ENCODE assay signal across 1 cellular context in the genomic region with DNA sequence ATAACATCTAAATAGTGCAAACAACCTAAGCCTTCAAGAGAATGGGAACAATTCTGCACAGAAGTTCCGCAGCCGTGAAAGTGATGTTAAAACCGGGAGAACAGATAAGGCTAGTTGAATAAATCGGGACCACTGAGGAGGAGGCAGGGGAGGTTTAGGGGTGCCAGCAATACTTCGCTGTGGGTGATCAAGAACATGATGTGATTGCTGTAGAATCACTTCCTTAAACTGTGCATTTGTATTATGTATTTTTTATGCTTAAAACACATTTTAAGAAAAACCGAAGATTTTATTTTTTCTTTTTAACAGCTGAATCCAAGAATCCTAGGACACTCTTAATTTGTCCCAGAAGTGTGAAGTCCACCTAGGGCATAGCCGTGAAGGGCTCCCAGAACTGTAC.
TF ChIP-seq lines count a peak whose summit lies in the region.

No MANE protein-coding gene starts in this region.

TF ChIP-seq in HepG2, 621 proteins besides CTCF, POLR2A, EP300 and RAD21 (continued from another document):
- TF ChIP-seq, protein P1, sequence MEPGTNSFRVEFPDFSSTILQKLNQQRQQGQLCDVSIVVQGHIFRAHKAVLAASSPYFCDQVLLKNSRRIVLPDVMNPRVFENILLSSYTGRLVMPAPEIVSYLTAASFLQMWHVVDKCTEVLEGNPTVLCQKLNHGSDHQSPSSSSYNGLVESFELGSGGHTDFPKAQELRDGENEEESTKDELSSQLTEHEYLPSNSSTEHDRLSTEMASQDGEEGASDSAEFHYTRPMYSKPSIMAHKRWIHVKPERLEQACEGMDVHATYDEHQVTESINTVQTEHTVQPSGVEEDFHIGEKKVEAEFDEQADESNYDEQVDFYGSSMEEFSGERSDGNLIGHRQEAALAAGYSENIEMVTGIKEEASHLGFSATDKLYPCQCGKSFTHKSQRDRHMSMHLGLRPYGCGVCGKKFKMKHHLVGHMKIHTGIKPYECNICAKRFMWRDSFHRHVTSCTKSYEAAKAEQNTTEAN (CRISPR knock-in tag; conservative IDR thresholded peaks at IDR 0.05), result no peak
- TF ChIP-seq NR2C2 (CRISPR knock-in tag; IDR thresholded peaks at IDR 0.05; ENCODE audit: borderline replicate concordance), result no peak
- TF ChIP-seq, protein P2, sequence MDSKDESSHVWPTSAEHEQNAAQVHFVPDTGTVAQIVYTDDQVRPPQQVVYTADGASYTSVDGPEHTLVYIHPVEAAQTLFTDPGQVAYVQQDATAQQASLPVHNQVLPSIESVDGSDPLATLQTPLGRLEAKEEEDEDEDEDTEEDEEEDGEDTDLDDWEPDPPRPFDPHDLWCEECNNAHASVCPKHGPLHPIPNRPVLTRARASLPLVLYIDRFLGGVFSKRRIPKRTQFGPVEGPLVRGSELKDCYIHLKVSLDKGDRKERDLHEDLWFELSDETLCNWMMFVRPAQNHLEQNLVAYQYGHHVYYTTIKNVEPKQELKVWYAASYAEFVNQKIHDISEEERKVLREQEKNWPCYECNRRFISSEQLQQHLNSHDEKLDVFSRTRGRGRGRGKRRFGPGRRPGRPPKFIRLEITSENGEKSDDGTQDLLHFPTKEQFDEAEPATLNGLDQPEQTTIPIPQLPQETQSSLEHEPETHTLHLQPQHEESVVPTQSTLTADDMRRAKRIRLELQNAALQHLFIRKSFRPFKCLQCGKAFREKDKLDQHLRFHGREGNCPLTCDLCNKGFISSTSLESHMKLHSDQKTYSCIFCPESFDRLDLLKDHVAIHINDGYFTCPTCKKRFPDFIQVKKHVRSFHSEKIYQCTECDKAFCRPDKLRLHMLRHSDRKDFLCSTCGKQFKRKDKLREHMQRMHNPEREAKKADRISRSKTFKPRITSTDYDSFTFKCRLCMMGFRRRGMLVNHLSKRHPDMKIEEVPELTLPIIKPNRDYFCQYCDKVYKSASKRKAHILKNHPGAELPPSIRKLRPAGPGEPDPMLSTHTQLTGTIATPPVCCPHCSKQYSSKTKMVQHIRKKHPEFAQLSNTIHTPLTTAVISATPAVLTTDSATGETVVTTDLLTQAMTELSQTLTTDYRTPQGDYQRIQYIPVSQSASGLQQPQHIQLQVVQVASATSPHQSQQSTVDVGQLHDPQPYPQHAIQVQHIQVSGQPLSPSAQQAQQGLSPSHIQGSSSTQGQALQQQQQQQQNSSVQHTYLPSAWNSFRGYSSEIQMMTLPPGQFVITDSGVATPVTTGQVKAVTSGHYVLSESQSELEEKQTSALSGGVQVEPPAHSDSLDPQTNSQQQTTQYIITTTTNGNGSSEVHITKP (CRISPR knock-in tag; IDR thresholded peaks at IDR 0.05; ENCODE audit: low read depth), result no peak
- no peak for TF ChIP-seq ZNF772 (CRISPR knock-in tag; IDR thresholded peaks at IDR 0.05)
- no peak for TF ChIP-seq ZNF850 (CRISPR knock-in tag; conservative IDR thresholded peaks at IDR 0.05)
- TF ChIP-seq KLF16 (CRISPR knock-in tag; IDR thresholded peaks at IDR 0.05), result no peak
- TF ChIP-seq, protein P3, sequence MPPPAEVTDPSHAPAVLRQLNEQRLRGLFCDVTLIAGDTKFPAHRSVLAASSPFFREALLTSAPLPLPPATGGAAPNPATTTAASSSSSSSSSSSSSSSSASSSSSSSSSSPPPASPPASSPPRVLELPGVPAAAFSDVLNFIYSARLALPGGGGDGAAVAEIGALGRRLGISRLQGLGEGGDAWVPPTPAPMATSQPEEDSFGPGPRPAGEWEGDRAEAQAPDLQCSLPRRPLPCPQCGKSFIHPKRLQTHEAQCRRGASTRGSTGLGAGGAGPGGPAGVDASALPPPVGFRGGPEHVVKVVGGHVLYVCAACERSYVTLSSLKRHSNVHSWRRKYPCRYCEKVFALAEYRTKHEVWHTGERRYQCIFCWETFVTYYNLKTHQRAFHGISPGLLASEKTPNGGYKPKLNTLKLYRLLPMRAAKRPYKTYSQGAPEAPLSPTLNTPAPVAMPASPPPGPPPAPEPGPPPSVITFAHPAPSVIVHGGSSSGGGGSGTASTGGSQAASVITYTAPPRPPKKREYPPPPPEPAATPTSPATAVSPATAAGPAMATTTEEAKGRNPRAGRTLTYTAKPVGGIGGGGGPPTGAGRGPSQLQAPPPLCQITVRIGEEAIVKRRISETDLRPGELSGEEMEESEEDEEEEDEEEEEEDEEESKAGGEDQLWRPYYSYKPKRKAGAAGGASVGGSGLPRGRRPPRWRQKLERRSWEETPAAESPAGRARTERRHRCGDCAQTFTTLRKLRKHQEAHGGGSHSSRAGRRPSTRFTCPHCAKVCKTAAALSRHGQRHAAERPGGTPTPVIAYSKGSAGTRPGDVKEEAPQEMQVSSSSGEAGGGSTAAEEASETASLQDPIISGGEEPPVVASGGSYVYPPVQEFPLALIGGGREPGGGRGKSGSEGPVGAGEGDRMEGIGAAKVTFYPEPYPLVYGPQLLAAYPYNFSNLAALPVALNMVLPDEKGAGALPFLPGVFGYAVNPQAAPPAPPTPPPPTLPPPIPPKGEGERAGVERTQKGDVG (CRISPR knock-in tag; IDR thresholded peaks at IDR 0.05; ENCODE audit: borderline replicate concordance), result no peak
- TF ChIP-seq, protein P4, sequence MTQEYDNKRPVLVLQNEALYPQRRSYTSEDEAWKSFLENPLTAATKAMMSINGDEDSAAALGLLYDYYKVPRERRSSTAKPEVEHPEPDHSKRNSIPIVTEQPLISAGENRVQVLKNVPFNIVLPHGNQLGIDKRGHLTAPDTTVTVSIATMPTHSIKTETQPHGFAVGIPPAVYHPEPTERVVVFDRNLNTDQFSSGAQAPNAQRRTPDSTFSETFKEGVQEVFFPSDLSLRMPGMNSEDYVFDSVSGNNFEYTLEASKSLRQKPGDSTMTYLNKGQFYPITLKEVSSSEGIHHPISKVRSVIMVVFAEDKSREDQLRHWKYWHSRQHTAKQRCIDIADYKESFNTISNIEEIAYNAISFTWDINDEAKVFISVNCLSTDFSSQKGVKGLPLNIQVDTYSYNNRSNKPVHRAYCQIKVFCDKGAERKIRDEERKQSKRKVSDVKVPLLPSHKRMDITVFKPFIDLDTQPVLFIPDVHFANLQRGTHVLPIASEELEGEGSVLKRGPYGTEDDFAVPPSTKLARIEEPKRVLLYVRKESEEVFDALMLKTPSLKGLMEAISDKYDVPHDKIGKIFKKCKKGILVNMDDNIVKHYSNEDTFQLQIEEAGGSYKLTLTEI (CRISPR knock-in tag; conservative IDR thresholded peaks at IDR 0.05), result no peak
- TF ChIP-seq, protein P5, sequence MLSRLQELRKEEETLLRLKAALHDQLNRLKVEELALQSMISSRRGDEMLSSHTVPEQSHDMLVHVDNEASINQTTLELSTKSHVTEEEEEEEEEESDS (CRISPR knock-in tag; IDR thresholded peaks at IDR 0.05; ENCODE audit: borderline replicate concordance), result no peak
- TF ChIP-seq, protein P6, sequence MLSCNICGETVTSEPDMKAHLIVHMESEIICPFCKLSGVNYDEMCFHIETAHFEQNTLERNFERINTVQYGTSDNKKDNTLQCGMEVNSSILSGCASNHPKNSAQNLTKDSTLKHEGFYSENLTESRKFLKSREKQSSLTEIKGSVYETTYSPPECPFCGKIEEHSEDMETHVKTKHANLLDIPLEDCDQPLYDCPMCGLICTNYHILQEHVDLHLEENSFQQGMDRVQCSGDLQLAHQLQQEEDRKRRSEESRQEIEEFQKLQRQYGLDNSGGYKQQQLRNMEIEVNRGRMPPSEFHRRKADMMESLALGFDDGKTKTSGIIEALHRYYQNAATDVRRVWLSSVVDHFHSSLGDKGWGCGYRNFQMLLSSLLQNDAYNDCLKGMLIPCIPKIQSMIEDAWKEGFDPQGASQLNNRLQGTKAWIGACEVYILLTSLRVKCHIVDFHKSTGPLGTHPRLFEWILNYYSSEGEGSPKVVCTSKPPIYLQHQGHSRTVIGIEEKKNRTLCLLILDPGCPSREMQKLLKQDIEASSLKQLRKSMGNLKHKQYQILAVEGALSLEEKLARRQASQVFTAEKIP (CRISPR knock-in tag; IDR thresholded peaks at IDR 0.05; ENCODE audit: borderline replicate concordance), result no peak
- TF ChIP-seq MAFK (conservative IDR thresholded peaks at IDR 0.05 in 1 of 2, IDR thresholded peaks at IDR 0.05 in 1 of 2; ENCODE audit: low read length in 2 of 2), result no peak
- TF ChIP-seq ZSCAN9 (CRISPR knock-in tag; IDR thresholded peaks at IDR 0.05; ENCODE audit: borderline replicate concordance), result no peak
- TF ChIP-seq ZNF720 (CRISPR knock-in tag; IDR thresholded peaks at IDR 0.05), result no peak
